13 cellular contexts compared by ENCODE assay signal in genomic region chr20:37598101-37598530, GRCh38.
DNase-seq lines count a peak whose midpoint lies in the region; ATAC-seq and TF ChIP-seq lines count a peak whose summit lies in the region.
"Had no signal": no experiment of that assay in that cellular context is flagged by ENCODE, and none has a peak within 500 bp of the region (broad histone marks: within the 10 kb centered on the region; RNA-seq: fewer than 3 reads in every experiment).

No MANE protein-coding gene starts in this region.

- H2BK15ac ChIP-seq in mesendoderm (replicated peaks; ENCODE audit: low read depth) = no peak overlapping the region

- no peaks in the 10 kb centered on the region for H3K4me1 ChIP-seq in mesendoderm (ENCODE audit: control insufficient read depth, low read depth, low read length)
- no peaks in the 10 kb centered on the region for H3K4me1 ChIP-seq in GM23248 (ENCODE audit: insufficient read depth)
- H3K4me1 ChIP-seq in mammary epithelial cell (ENCODE audit: insufficient read depth, low read length) = peaks cover 7% of the 10 kb centered on the region

- H3K9me3 ChIP-seq in WERI-Rb-1 (ENCODE audit: severe bottlenecking) = peaks cover 3% of the 10 kb centered on the region
- H3K9me3 ChIP-seq in GM23248 (ENCODE audit: low read depth) = no peaks in the 10 kb centered on the region
- H3K9me3 ChIP-seq in mammary epithelial cell (replicated peaks; ENCODE audit: insufficient read depth, low read length) = no peaks in the 10 kb centered on the region

- no peaks in the 10 kb centered on the region for H3K79me1 ChIP-seq in mesendoderm (ENCODE audit: low read length)

- H3K27me3 ChIP-seq in WERI-Rb-1 (ENCODE audit: insufficient read depth, low read depth, severe bottlenecking) (no peaks in the 10 kb centered on the region), mesendoderm (ENCODE audit: insufficient read depth, low read length, poor library complexity) (no peaks in the 10 kb centered on the region), GM23248 (replicated peaks; ENCODE audit: insufficient read depth) (peaks cover 65% of the 10 kb centered on the region), mammary epithelial cell (ENCODE audit: insufficient read depth, low read length) (peaks cover 5% of the 10 kb centered on the region)

- ATAC-seq in GM18861 (IDR thresholded peaks at IDR 0.05; ENCODE audit: unreplicated experiment) = no peak
- ATAC-seq: sciatic nerve had no signal

- DNase-seq in Daoy (ENCODE audit: low read depth) (peak; percentile 6), NCI-H1436 treated with DMSO at 0.1 percent for 48 hours (lab: John Stamatoyannopoulos, UW) (peak; percentile 81), WERI-Rb-1 (peak; percentile 90), mesendoderm (peak; percentile 50), GM23248 (no peak), mammary epithelial cell (no peak)
- DNase-seq in stimulated activated naive CD4-positive, alpha-beta T cell (lab: John Stamatoyannopoulos, UW) = no peak
- DNase-seq: activated CD4-positive, CD25-positive, alpha-beta regulatory T cell treated with anti-CD3 and anti-CD28 coated beads, Interleukin-2, amount 50 U/mL, for 72 hours; activated T-cell treated with anti-CD3 and anti-CD28 coated beads, Interleukin-2, amount 50 U/mL, for 1 hour; cortex of kidney; kidney had no signal

- no peak overlapping the region for H4K5ac ChIP-seq in mesendoderm (ENCODE audit: low read length)

- no peak overlapping the region for H2BK5ac ChIP-seq in mesendoderm (ENCODE audit: low read length)

- no TSS peak for BruUV-seq in mammary epithelial cell (replicated peaks; lab: Mats Ljungman, UMichigan)

- H3K79me2 ChIP-seq in mesendoderm (ENCODE audit: control insufficient read depth, insufficient read depth, low read length) = no peaks in the 10 kb centered on the region
- H3K79me2 ChIP-seq in GM23248 (ENCODE audit: insufficient read depth) = no peaks in the 10 kb centered on the region
- no peaks in the 10 kb centered on the region for H3K79me2 ChIP-seq in mammary epithelial cell (ENCODE audit: insufficient read depth, low read length)

- intact Hi-C loops in mammary epithelial cell (cut with micrococcal nuclease) = no loop called here

- no peak for TF ChIP-seq CTCF in WERI-Rb-1 (IDR thresholded peaks at IDR 0.05; ENCODE audit: low read depth, low read length)
- no peak for TF ChIP-seq CTCF in mammary epithelial cell (conservative IDR thresholded peaks at IDR 0.05 in 1 of 2, IDR thresholded peaks at IDR 0.05 in 1 of 2; ENCODE audit: extremely low read depth in 1 of 2, insufficient read depth in 1 of 2, low read depth in 1 of 2, low read length in 2 of 2)

- no peak overlapping the region for H3K23ac ChIP-seq in mesendoderm (ENCODE audit: low read length)

- no peak overlapping the region for H2BK120ac ChIP-seq in mesendoderm (ENCODE audit: low read depth, low read length)

- no peaks in the 10 kb centered on the region for H3F3A ChIP-seq in GM23248 (ENCODE audit: insufficient read depth)

- CTCF ChIA-PET in mammary epithelial cell (lab: Charles Lee; ENCODE audit: low non-redundant PET) = no interaction called here

- no peaks in the 10 kb centered on the region for H3K36me3 ChIP-seq in WERI-Rb-1
- H3K36me3 ChIP-seq in mesendoderm (ENCODE audit: control insufficient read depth, insufficient read depth, low read length) = no peaks in the 10 kb centered on the region
- H3K36me3 ChIP-seq in GM23248 (ENCODE audit: low read depth) = no peaks in the 10 kb centered on the region
- H3K36me3 ChIP-seq in mammary epithelial cell (ENCODE audit: insufficient read depth, low read length) = no peaks in the 10 kb centered on the region

- in situ Hi-C loops in GM23248 (cut with MboI) (no loop called here), mammary epithelial cell (cut with MboI; ENCODE audit: low sequenced_read_pairs in 2 of 2) (no loop called here)

- no peak overlapping the region for H3K18ac ChIP-seq in mesendoderm (ENCODE audit: low read length)

- no CpG with 5 or more reads among the region's 24 CpGs for WGBS in mesendoderm (ENCODE audit: extremely low coverage, insufficient coverage, low lambda C conversion rate)
- 0 to 2% methylated on average over 11 to 24 of the region's 24 CpGs for WGBS in GM23248 (ENCODE audit: low coverage in 1 of 2, low lambda C conversion rate in 2 of 2, missing lambda C conversion rate in 2 of 2), 2 experiments
- WGBS in mammary epithelial cell (ENCODE audit: low coverage, missing lambda C conversion rate) = 0% methylated on average over 3 of the region's 24 CpGs

- H2AFZ ChIP-seq in GM23248 (no peak overlapping the region), mammary epithelial cell (ENCODE audit: low read depth, low read length) (no peak overlapping the region)

- H3K56ac ChIP-seq in mesendoderm (ENCODE audit: low read length) = peak overlapping the region; percentile 18

- no peak overlapping the region for H3K4ac ChIP-seq in mesendoderm (ENCODE audit: low read depth, low read length)

- peak overlapping the region; percentile 83 for H3K27ac ChIP-seq in WERI-Rb-1
- no peak overlapping the region for H3K27ac ChIP-seq in mesendoderm (ENCODE audit: low read depth, low read length)
- no peak overlapping the region for H3K27ac ChIP-seq in GM23248
- H3K27ac ChIP-seq in mammary epithelial cell (ENCODE audit: insufficient read depth, low read depth, low read length) = no peak overlapping the region

- no peaks in the 10 kb centered on the region for H3K9me2 ChIP-seq in GM23248 (ENCODE audit: insufficient read depth)

- dilution Hi-C loops in mammary epithelial cell (cut with HindIII; ENCODE audit: low sequenced_read_pairs) = loop anchor here (25.0 kb wide), 1 partner anchor 639 kb away; no protein-coding TSS in a partner anchor

- peak overlapping the region; percentile 8 for H3K4me2 ChIP-seq in mesendoderm (ENCODE audit: low read length)
- no peak overlapping the region for H3K4me2 ChIP-seq in GM23248 (ENCODE audit: unreplicated experiment)
- no peak overlapping the region for H3K4me2 ChIP-seq in mammary epithelial cell (ENCODE audit: insufficient read depth, low read depth, low read length)

- H4K20me1 ChIP-seq in GM23248 (ENCODE audit: insufficient read depth) (no peaks in the 10 kb centered on the region), mammary epithelial cell (ENCODE audit: insufficient read depth, low read length) (no peaks in the 10 kb centered on the region)

- no peak overlapping the region for H4K8ac ChIP-seq in mesendoderm (ENCODE audit: low read depth, low read length)

- H3K4me3 ChIP-seq in WERI-Rb-1 (ENCODE audit: low read depth, low read length) (peak overlapping the region; percentile 30), mesendoderm (ENCODE audit: low read length) (no peak overlapping the region), GM23248 (no peak overlapping the region), mammary epithelial cell (replicated peaks in 1 of 3; ENCODE audit: insufficient read depth in 1 of 3, low read depth in 2 of 3, low read length in 3 of 3) (no peak overlapping the region)

- no peak overlapping the region for H3K9ac ChIP-seq in mesendoderm (ENCODE audit: low read length)
- no peak overlapping the region for H3K9ac ChIP-seq in GM23248
- H3K9ac ChIP-seq in mammary epithelial cell (ENCODE audit: insufficient read depth, low read length) = no peak overlapping the region

- no peak overlapping the region for H2AK5ac ChIP-seq in mesendoderm (ENCODE audit: low read length)

Comparison
In these comparisons a context has a peak if more than half of its experiments do, and no peak if none do; other contexts are left out.
1. DNase-seq: peak in Daoy (single experiment), NCI-H1436 treated with DMSO at 0.1 percent for 48 hours (single experiment), WERI-Rb-1 (single experiment) and mesendoderm (single experiment); none in stimulated activated naive CD4-positive, alpha-beta T cell (0 of 6), GM23248 (single experiment) and mammary epithelial cell (single experiment).